17 cellular contexts compared by ENCODE assay signal in genomic region chr11:11140510-11140909, GRCh38.
DNase-seq lines count a peak whose midpoint lies in the region; ATAC-seq, FAIRE-seq and TF ChIP-seq lines count a peak whose summit lies in the region.
"Had no signal": no experiment of that assay in that cellular context is flagged by ENCODE, and none has a peak within 500 bp of the region (broad histone marks: within the 10 kb centered on the region; RNA-seq: fewer than 3 reads in every experiment).

No MANE protein-coding gene starts in this region.

- H3K36me3 ChIP-seq in liver (ENCODE audit: control insufficient read depth in 4 of 4, insufficient read depth in 3 of 4, low read depth in 1 of 4, low read length in 3 of 4) (no peaks in the 10 kb centered on the region), HepG2 (replicated peaks in 1 of 2; ENCODE audit: control insufficient read depth in 1 of 2, insufficient read depth in 2 of 2, low read length in 2 of 2) (no peaks in the 10 kb centered on the region), mucosa of descending colon (ENCODE audit: low read depth) (no peaks in the 10 kb centered on the region), thoracic aorta (no peaks in the 10 kb centered on the region)

- no peak for TF ChIP-seq CTCF in liver (IDR thresholded peaks at IDR 0.05; ENCODE audit: low read depth, low read length, missing input control)
- no peak for TF ChIP-seq CTCF in HepG2 (CRISPR knock-in tag; IDR thresholded peaks at IDR 0.05)
- TF ChIP-seq CTCF in mucosa of descending colon (IDR thresholded peaks at IDR 0.05): no peak
- TF ChIP-seq CTCF in thoracic aorta (IDR thresholded peaks at IDR 0.05): no peak

- no peak overlapping the region for H3K4me3 Mint-ChIP-seq in activated naive CD8-positive, alpha-beta T cell treated with anti-CD3 and anti-CD28 coated beads, Interleukin-2, amount 50 U/mL, for 24 hours
- H3K4me3 Mint-ChIP-seq: CD14-positive monocyte; CD8-positive, alpha-beta memory T cell had no signal

- FAIRE-seq in HepG2 (lab: Jason Lieb, UNC) (no peak), frontal cortex (lab: Jason Lieb, UNC) (no peak)
- FAIRE-seq: GM12892, GM19239 had no signal

- in situ Hi-C loops in HepG2 (cut with HindIII; ENCODE audit: extremely low pct_ligation_motif_present, low pct_unique_long_range_greater_than_20kb): no loop called here

- CTCF ChIA-PET in HepG2 (lab: Yijun Ruan, JAX; ENCODE audit: low intra/inter-chr PET ratio, low total read pairs): no interaction called here

- H3K27ac Mint-ChIP-seq in activated naive CD8-positive, alpha-beta T cell treated with anti-CD3 and anti-CD28 coated beads, Interleukin-2, amount 50 U/mL, for 24 hours: no peak overlapping the region
- H3K27ac Mint-ChIP-seq: CD14-positive monocyte had no signal

- no peak overlapping the region for H3K4me2 ChIP-seq in HepG2 (ENCODE audit: low read depth, low read length)

- H3K27ac ChIP-seq in liver (ENCODE audit: low read depth in 1 of 2, low read length in 2 of 2): no peak overlapping the region
- H3K27ac ChIP-seq in HepG2 (ENCODE audit: extremely low read length, insufficient read depth, low read length): no peak overlapping the region
- peak overlapping the region; percentile 8 to 67 for H3K27ac ChIP-seq in thoracic aorta
- H3K27ac ChIP-seq: 22Rv1 had no signal

- no peak for ATAC-seq in HepG2
- ATAC-seq in mucosa of descending colon: peak; percentile 51
- no peak for ATAC-seq in thoracic aorta (ENCODE audit: insufficient number of reproducible peaks, low FRiP score, low read depth)
- no peak for ATAC-seq in GM21447 (IDR thresholded peaks at IDR 0.05; ENCODE audit: unreplicated experiment)
- no peak for ATAC-seq in activated naive CD8-positive, alpha-beta T cell treated with anti-CD3 and anti-CD28 coated beads, Interleukin-2, amount 50 U/mL, for 24 hours
- ATAC-seq: HCT116 had no signal

- no peak for TF ChIP-seq EP300 in HepG2 (IDR thresholded peaks at IDR 0.05; ENCODE audit: low read depth in 2 of 2, low read length in 2 of 2)
- TF ChIP-seq EP300 in HepG2 (CRISPR knock-in tag; IDR thresholded peaks at IDR 0.05; ENCODE audit: borderline replicate concordance): no peak

- DNase-seq in HepG2 (ENCODE audit: low spot score) (no peak), mucosa of descending colon (no peak), thoracic aorta (ENCODE audit: low spot score) (no peak), frontal cortex (ENCODE audit: low spot score in 2 of 2) (no peak), SK-N-DZ (ENCODE audit: low spot score) (no peak)
- DNase-seq in activated naive CD8-positive, alpha-beta T cell treated with anti-CD3 and anti-CD28 coated beads, Interleukin-2, amount 50 U/mL, for 24 hours: no peak
- DNase-seq: Caco-2; CD8-positive, alpha-beta memory T cell; DND-41; GDM1 had no signal

- no peaks in the 10 kb centered on the region for H3K79me2 ChIP-seq in HepG2 (ENCODE audit: insufficient read depth, low read length)

- POLR2A ChIA-PET in HepG2 (lab: Yijun Ruan, JAX): no interaction called here

- H3K27me3 Mint-ChIP-seq in activated naive CD8-positive, alpha-beta T cell treated with anti-CD3 and anti-CD28 coated beads, Interleukin-2, amount 50 U/mL, for 24 hours: no peaks in the 10 kb centered on the region
- H3K27me3 Mint-ChIP-seq: CD8-positive, alpha-beta memory T cell had no signal

- peaks cover 0 to 18% (median 11%) of the 10 kb centered on the region in 4 donors for H3K4me1 ChIP-seq in liver (ENCODE audit: control insufficient read depth in 4 of 4, insufficient read depth in 4 of 4, low read length in 3 of 4)
- peaks cover 13% of the 10 kb centered on the region for H3K4me1 ChIP-seq in HepG2 (ENCODE audit: insufficient read depth, low read length)
- H3K4me1 ChIP-seq in mucosa of descending colon (ENCODE audit: low read depth): no peaks in the 10 kb centered on the region
- peaks cover 15 to 42% of the 10 kb centered on the region in 2 donors for H3K4me1 ChIP-seq in thoracic aorta (ENCODE audit: control insufficient read depth in 1 of 2, low read depth in 2 of 2)

- no peak overlapping the region for H3K9ac ChIP-seq in liver (ENCODE audit: low read depth in 1 of 2, low read length in 2 of 2)
- no peak overlapping the region for H3K9ac ChIP-seq in HepG2 (ENCODE audit: insufficient read depth, low read depth, low read length)

- no peak for TF ChIP-seq POLR2A in HepG2 (IDR thresholded peaks at IDR 0.05; ENCODE audit: insufficient read depth in 1 of 2, low read depth in 2 of 2, low read length in 2 of 2)

- peaks cover 9% of the 10 kb centered on the region for H3K4me1 Mint-ChIP-seq in activated naive CD8-positive, alpha-beta T cell treated with anti-CD3 and anti-CD28 coated beads, Interleukin-2, amount 50 U/mL, for 24 hours
- H3K4me1 Mint-ChIP-seq: CD14-positive monocyte had no signal

- no peaks in the 10 kb centered on the region for H3K9me3 ChIP-seq in liver (ENCODE audit: control insufficient read depth in 4 of 4, low read length in 3 of 4)
- H3K9me3 ChIP-seq in HepG2 (ENCODE audit: low read length): no peaks in the 10 kb centered on the region
- H3K9me3 ChIP-seq in mucosa of descending colon: no peaks in the 10 kb centered on the region
- H3K9me3 ChIP-seq in thoracic aorta: no peaks in the 10 kb centered on the region
- H3K9me3 ChIP-seq: Caco-2 had no signal

- no peaks in the 10 kb centered on the region for H4K20me1 ChIP-seq in HepG2 (ENCODE audit: insufficient read depth, low read length)

- H3K27me3 ChIP-seq in liver (ENCODE audit: control insufficient read depth in 4 of 4, insufficient read depth in 4 of 4, low read length in 3 of 4) (no peaks in the 10 kb centered on the region), HepG2 (ENCODE audit: control insufficient read depth in 1 of 2, insufficient read depth in 2 of 2, low read length in 2 of 2) (no peaks in the 10 kb centered on the region; a peak in 1 of 5 replicates), thoracic aorta (replicated peaks; ENCODE audit: insufficient read depth) (no peaks in the 10 kb centered on the region)

- intact Hi-C loops in HepG2 (cut with micrococcal nuclease; ENCODE audit: unreplicated experiment): no loop called here
- intact Hi-C loops in mucosa of descending colon (cut with DNase I, micrococcal nuclease): no loop called here

- no peaks in the 10 kb centered on the region for H3K9me3 Mint-ChIP-seq in activated naive CD8-positive, alpha-beta T cell treated with anti-CD3 and anti-CD28 coated beads, Interleukin-2, amount 50 U/mL, for 24 hours
- H3K9me3 Mint-ChIP-seq: CD8-positive, alpha-beta memory T cell had no signal

- no peaks in the 10 kb centered on the region for H3K36me3 Mint-ChIP-seq in activated naive CD8-positive, alpha-beta T cell treated with anti-CD3 and anti-CD28 coated beads, Interleukin-2, amount 50 U/mL, for 24 hours (ENCODE audit: low read depth)
- H3K36me3 Mint-ChIP-seq: CD14-positive monocyte; CD8-positive, alpha-beta memory T cell had no signal

- TF ChIP-seq RAD21 in liver (IDR thresholded peaks at IDR 0.05): no peak
- no peak for TF ChIP-seq RAD21 in HepG2 (CRISPR knock-in tag; IDR thresholded peaks at IDR 0.05)

- BruUV-seq in HepG2 (replicated peaks; lab: Mats Ljungman, UMichigan): no TSS peak

- H3K4me3 ChIP-seq in liver (ENCODE audit: low read depth in 1 of 3, low read length in 3 of 3) (no peak overlapping the region), HepG2 (replicated peaks in 1 of 3; ENCODE audit: insufficient read depth in 1 of 3, low read depth in 2 of 3, low read length in 3 of 3) (no peak overlapping the region), mucosa of descending colon (no peak overlapping the region), thoracic aorta (no peak overlapping the region)

- no peak overlapping the region for H2AFZ ChIP-seq in HepG2 (ENCODE audit: low read length)

TF ChIP-seq in liver, 16 proteins besides CTCF, POLR2A, EP300 and RAD21 (continues in another document):
- TF ChIP-seq RXRA (IDR thresholded peaks at IDR 0.05) (peak; percentile 35 to 47), NR2F2 (IDR thresholded peaks at IDR 0.05) (peak; percentile 26)

TF ChIP-seq in HepG2, 621 proteins besides CTCF, POLR2A, EP300 and RAD21:
- no peak for TF ChIP-seq ZNF878 (CRISPR knock-in tag; IDR thresholded peaks at IDR 0.05)
- no peak for TF ChIP-seq CHCHD3 (CRISPR knock-in tag; IDR thresholded peaks at IDR 0.05)
- TF ChIP-seq, protein P1, sequence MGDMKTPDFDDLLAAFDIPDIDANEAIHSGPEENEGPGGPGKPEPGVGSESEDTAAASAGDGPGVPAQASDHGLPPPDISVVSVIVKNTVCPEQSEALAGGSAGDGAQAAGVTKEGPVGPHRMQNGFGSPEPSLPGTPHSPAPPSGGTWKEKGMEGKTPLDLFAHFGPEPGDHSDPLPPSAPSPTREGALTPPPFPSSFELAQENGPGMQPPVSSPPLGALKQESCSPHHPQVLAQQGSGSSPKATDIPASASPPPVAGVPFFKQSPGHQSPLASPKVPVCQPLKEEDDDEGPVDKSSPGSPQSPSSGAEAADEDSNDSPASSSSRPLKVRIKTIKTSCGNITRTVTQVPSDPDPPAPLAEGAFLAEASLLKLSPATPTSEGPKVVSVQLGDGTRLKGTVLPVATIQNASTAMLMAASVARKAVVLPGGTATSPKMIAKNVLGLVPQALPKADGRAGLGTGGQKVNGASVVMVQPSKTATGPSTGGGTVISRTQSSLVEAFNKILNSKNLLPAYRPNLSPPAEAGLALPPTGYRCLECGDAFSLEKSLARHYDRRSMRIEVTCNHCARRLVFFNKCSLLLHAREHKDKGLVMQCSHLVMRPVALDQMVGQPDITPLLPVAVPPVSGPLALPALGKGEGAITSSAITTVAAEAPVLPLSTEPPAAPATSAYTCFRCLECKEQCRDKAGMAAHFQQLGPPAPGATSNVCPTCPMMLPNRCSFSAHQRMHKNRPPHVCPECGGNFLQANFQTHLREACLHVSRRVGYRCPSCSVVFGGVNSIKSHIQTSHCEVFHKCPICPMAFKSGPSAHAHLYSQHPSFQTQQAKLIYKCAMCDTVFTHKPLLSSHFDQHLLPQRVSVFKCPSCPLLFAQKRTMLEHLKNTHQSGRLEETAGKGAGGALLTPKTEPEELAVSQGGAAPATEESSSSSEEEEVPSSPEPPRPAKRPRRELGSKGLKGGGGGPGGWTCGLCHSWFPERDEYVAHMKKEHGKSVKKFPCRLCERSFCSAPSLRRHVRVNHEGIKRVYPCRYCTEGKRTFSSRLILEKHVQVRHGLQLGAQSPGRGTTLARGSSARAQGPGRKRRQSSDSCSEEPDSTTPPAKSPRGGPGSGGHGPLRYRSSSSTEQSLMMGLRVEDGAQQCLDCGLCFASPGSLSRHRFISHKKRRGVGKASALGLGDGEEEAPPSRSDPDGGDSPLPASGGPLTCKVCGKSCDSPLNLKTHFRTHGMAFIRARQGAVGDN (CRISPR knock-in tag; IDR thresholded peaks at IDR 0.05): no peak

Comparison
In these comparisons a context has a peak if more than half of its experiments do, and no peak if none do; other contexts are left out.
1. H3K27ac ChIP-seq: peak in thoracic aorta (2 of 2); none in liver (0 of 2) and HepG2 (single experiment).